In the genomic region with DNA sequence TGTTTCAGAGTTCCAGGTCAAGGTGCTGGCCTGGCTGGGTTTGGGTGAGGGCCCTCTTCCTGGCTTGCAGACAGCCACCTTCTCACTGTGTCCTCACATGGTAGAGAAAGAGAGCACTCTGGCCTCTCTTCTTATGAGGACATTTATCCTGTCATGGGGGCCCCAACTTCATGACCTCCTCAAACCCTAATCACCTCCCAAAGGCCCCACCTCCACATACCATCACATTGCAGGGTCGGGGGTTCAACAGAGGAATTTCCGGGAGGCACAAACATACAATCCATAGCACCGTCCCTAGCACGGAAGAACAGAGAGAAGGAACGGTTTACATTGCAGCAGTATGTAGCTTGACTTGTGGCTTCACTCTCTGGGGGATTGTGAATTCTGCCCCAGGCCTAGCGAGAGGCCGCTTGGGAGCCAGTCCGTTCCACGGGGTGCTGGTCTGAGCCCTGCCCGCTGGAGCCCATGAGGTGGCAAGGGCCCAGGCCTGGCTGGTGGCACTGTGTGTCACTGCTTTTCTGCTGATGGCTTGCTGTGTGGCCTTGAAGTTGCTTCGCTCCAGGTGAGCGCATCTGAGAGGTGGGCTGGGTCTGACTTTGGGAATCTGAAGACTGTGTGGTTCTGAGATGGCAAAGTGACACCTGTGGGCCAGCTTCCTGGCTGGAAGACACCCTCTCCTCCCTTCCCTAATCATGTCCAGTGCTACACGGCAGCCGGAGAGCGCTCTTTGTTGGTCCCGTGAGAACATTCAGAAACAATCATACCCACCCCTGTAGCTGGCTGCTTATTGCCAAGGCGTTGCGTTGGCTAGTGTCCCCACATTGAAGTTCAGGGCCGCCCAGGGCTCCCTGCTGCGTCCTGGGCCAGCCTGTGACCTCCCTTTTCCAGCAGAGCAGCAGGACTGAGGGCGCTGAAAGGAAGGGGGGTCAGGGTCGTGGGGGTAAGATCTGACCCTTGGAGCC, we compare ENCODE assay signal across 18 cellular contexts.
DNase-seq lines count a peak whose midpoint lies in the region; ATAC-seq and TF ChIP-seq lines count a peak whose summit lies in the region.
"Had no signal": no experiment of that assay in that cellular context is flagged by ENCODE, and none has a peak within 500 bp of the region (broad histone marks: within the 10 kb centered on the region; RNA-seq: fewer than 3 reads in every experiment).

No MANE protein-coding gene starts in this region.

- H3K36me3 Mint-ChIP-seq in CD4-positive, CD25-positive, alpha-beta regulatory T cell, result peaks cover 10% of the 10 kb centered on the region
- no peaks in the 10 kb centered on the region for H3K36me3 Mint-ChIP-seq in WTC11

- no peak overlapping the region for H2BK5ac ChIP-seq in trophoblast cell (ENCODE audit: low read depth, low read length, poor library complexity)

- peak overlapping the region; percentile 54 for H3K18ac ChIP-seq in trophoblast cell (ENCODE audit: low read length)

- no peaks in the 10 kb centered on the region for H3K27me3 Mint-ChIP-seq in CD4-positive, CD25-positive, alpha-beta regulatory T cell
- no peaks in the 10 kb centered on the region for H3K27me3 Mint-ChIP-seq in WTC11 (ENCODE audit: low read depth)
- H3K27me3 Mint-ChIP-seq: stimulated activated memory B cell treated with anti-CD40 and anti-IgM and Interleukin-4, amounts not matched to agents 10 μg/mL and 1 μg/mL and 100 μg/mL, for 72 hours had no signal

- H3K4me3 ChIP-seq in CD4-positive, CD25-positive, alpha-beta regulatory T cell (ENCODE audit: low read depth, low read length), result no peak overlapping the region
- no peak overlapping the region for H3K4me3 ChIP-seq in trophoblast cell (ENCODE audit: low read depth, low read length)
- H3K4me3 ChIP-seq in transverse colon, result no peak overlapping the region
- H3K4me3 ChIP-seq: body of pancreas, vagina had no signal

- H3K9ac ChIP-seq in trophoblast cell (ENCODE audit: low read length), result no peak overlapping the region

- H3K4ac ChIP-seq in trophoblast cell (ENCODE audit: low read depth, low read length), result peak overlapping the region; percentile 65

- peak overlapping the region; percentile 25 for H2BK12ac ChIP-seq in trophoblast cell (ENCODE audit: low read length)

- no peak overlapping the region for H4K12ac ChIP-seq in trophoblast cell (ENCODE audit: low read depth, low read length)

- H2BK120ac ChIP-seq in trophoblast cell (ENCODE audit: insufficient read depth, low read length, poor library complexity), result no peak overlapping the region

- no peaks in the 10 kb centered on the region for H3K36me3 ChIP-seq in CD4-positive, CD25-positive, alpha-beta regulatory T cell (ENCODE audit: control insufficient read depth, insufficient read depth, low read length)
- peaks cover 0 to 3% of the 10 kb centered on the region in 2 experiments for H3K36me3 ChIP-seq in trophoblast cell (ENCODE audit: control insufficient read depth in 1 of 2, insufficient read depth in 2 of 2, low read length in 2 of 2)
- H3K36me3 ChIP-seq in transverse colon, result no peaks in the 10 kb centered on the region
- H3K36me3 ChIP-seq: vagina had no signal

- no peak overlapping the region for H3K4me3 Mint-ChIP-seq in CD4-positive, CD25-positive, alpha-beta regulatory T cell
- H3K4me3 Mint-ChIP-seq in WTC11, result no peak overlapping the region
- H3K4me3 Mint-ChIP-seq: activated naive CD4-positive, alpha-beta T cell treated with anti-CD3 and anti-CD28 coated beads for 36 hours; stimulated activated memory B cell treated with anti-CD40 and anti-IgM and Interleukin-4, amounts not matched to agents 10 μg/mL and 1 μg/mL and 100 μg/mL, for 72 hours had no signal

- TF ChIP-seq CTCF in WTC11 (IDR thresholded peaks at IDR 0.05) (no peak), transverse colon (IDR thresholded peaks at IDR 0.05) (no peak)

- H3K23ac ChIP-seq in trophoblast cell (ENCODE audit: low read length), result no peak overlapping the region

- peak overlapping the region in 2 of 3 donors; percentile 49 to 56 for H3K27ac Mint-ChIP-seq in CD4-positive, CD25-positive, alpha-beta regulatory T cell
- peak overlapping the region; percentile 65 for H3K27ac Mint-ChIP-seq in WTC11
- H3K27ac Mint-ChIP-seq: activated naive CD4-positive, alpha-beta T cell treated with anti-CD3 and anti-CD28 coated beads for 36 hours had no signal

- H3K14ac ChIP-seq in trophoblast cell (ENCODE audit: low read length), result peak overlapping the region; percentile 54

- ATAC-seq in CD4-positive, CD25-positive, alpha-beta regulatory T cell (ENCODE audit: low read depth in 2 of 2), result no peak
- ATAC-seq in WTC11, result no peak
- ATAC-seq: body of pancreas; stimulated activated memory B cell treated with anti-CD40 and anti-IgM and Interleukin-4, amounts not matched to agents 10 μg/mL and 1 μg/mL and 100 μg/mL, for 72 hours had no signal

- no peaks in the 10 kb centered on the region for H3K9me3 Mint-ChIP-seq in CD4-positive, CD25-positive, alpha-beta regulatory T cell
- H3K9me3 Mint-ChIP-seq in WTC11, result no peaks in the 10 kb centered on the region
- H3K9me3 Mint-ChIP-seq: activated naive CD4-positive, alpha-beta T cell treated with anti-CD3 and anti-CD28 coated beads for 36 hours; stimulated activated memory B cell treated with anti-CD40 and anti-IgM and Interleukin-4, amounts not matched to agents 10 μg/mL and 1 μg/mL and 100 μg/mL, for 72 hours had no signal

- no peaks in the 10 kb centered on the region for H3K27me3 ChIP-seq in CD4-positive, CD25-positive, alpha-beta regulatory T cell (ENCODE audit: control insufficient read depth, insufficient read depth, low read length)
- H3K27me3 ChIP-seq in trophoblast cell (ENCODE audit: insufficient read depth, low read length), result no peaks in the 10 kb centered on the region
- H3K27me3 ChIP-seq in transverse colon, result no peaks in the 10 kb centered on the region
- H3K27me3 ChIP-seq: body of pancreas, vagina had no signal

- CTCF ChIA-PET in WTC11 (lab: Charles Lee), result interaction anchor here (1.2 to 1.3 kb wide), 2 partner anchors 10 to 113 kb away, joined by 3 read pairs; no protein-coding TSS in a partner anchor

- H4K91ac ChIP-seq in trophoblast cell (ENCODE audit: low read depth, low read length), result no peak overlapping the region

- H2AFZ ChIP-seq in trophoblast cell (ENCODE audit: insufficient read depth, low read length, poor library complexity), result peak overlapping the region; percentile 30

- DNase-seq in CD4-positive, CD25-positive, alpha-beta regulatory T cell, result no peak
- DNase-seq in WTC11 (ENCODE audit: low spot score) (no peak), left kidney (ENCODE audit: low read depth, low spot score) (peak; percentile 33), trophoblast cell (no peak), substantia nigra (lab: John Stamatoyannopoulos, UW) (no peak), transverse colon (no peak), NCI-H2171 treated with DMSO at 0.1 percent for 48 hours (lab: John Stamatoyannopoulos, UW) (no peak)
- DNase-seq in central memory CD4-positive, alpha-beta T cell, result no peak
- DNase-seq: activated CD8-positive, alpha-beta memory T cell treated with anti-CD3 and anti-CD28 coated beads, Interleukin-2, amount 50 U/mL, for 48 hours; activated naive CD4-positive, alpha-beta T cell treated with anti-CD3 and anti-CD28 coated beads for 36 hours; body of pancreas; mesendoderm; NCI-H146; occipital lobe; SIG-M5; small intestine had no signal

- no peaks in the 10 kb centered on the region for H3K9me3 ChIP-seq in CD4-positive, CD25-positive, alpha-beta regulatory T cell (ENCODE audit: control insufficient read depth in 2 of 2, low read length in 2 of 2)
- peaks cover 1% of the 10 kb centered on the region for H3K9me3 ChIP-seq in trophoblast cell (ENCODE audit: insufficient read depth, low read depth, low read length)
- no peaks in the 10 kb centered on the region for H3K9me3 ChIP-seq in transverse colon
- H3K9me3 ChIP-seq: body of pancreas, vagina had no signal

- TF ChIP-seq EP300 in transverse colon (IDR thresholded peaks at IDR 0.05; ENCODE audit: low read depth), result no peak

- H4K8ac ChIP-seq in trophoblast cell (ENCODE audit: low read depth, low read length), result no peak overlapping the region

- H3K4me1 Mint-ChIP-seq in CD4-positive, CD25-positive, alpha-beta regulatory T cell, result peaks cover 12 to 56% (median 32%) of the 10 kb centered on the region in 4 donors
- H3K4me1 Mint-ChIP-seq in WTC11, result peaks cover 74% of the 10 kb centered on the region

- peaks cover 5% of the 10 kb centered on the region for H3K79me1 ChIP-seq in trophoblast cell (ENCODE audit: low read length)

- H3K4me2 ChIP-seq in trophoblast cell (ENCODE audit: low read length), result no peak overlapping the region

- no CpG with 5 or more reads among the region's 22 CpGs for WGBS in trophoblast cell (ENCODE audit: extremely low coverage, insufficient coverage, insufficient read length)
- 91% methylated on average over 21 of the region's 22 CpGs; no CpG with 5 or more reads in 1 of the 2 donors for WGBS in transverse colon (ENCODE audit: low coverage in 1 of 2), 2 donors

- no peak overlapping the region for H3K27ac ChIP-seq in CD4-positive, CD25-positive, alpha-beta regulatory T cell (ENCODE audit: insufficient read depth, low read length, poor library complexity, severe bottlenecking)
- H3K27ac ChIP-seq in trophoblast cell (ENCODE audit: low read depth, low read length) (no peak overlapping the region), substantia nigra (ENCODE audit: low read depth, low read length, poor library complexity, severe bottlenecking) (no peak overlapping the region), transverse colon (no peak overlapping the region)
- H3K27ac ChIP-seq: body of pancreas had no signal

- in situ Hi-C loops in transverse colon (cut with MboI; ENCODE audit: low pct_ligation_motif_present in 1 of 4, low pct_unique_long_range_greater_than_20kb in 1 of 4, low sequenced_read_pairs in 3 of 4), result no loop called here

- H3K79me2 ChIP-seq in trophoblast cell (ENCODE audit: control insufficient read depth, insufficient read depth, low read length, poor library complexity), result peaks cover 15% of the 10 kb centered on the region

- no peak for TF ChIP-seq POLR2A in transverse colon (IDR thresholded peaks at IDR 0.05)

- no peaks in the 10 kb centered on the region for H3K4me1 ChIP-seq in CD4-positive, CD25-positive, alpha-beta regulatory T cell (ENCODE audit: control insufficient read depth, insufficient read depth, low read length, poor library complexity, severe bottlenecking)
- H3K4me1 ChIP-seq in trophoblast cell (ENCODE audit: control insufficient read depth in 1 of 2, insufficient read depth in 2 of 2, low read length in 2 of 2), result peaks cover 31 to 45% of the 10 kb centered on the region in 2 experiments
- H3K4me1 ChIP-seq in transverse colon, result peaks cover 17 to 47% (median 32%) of the 10 kb centered on the region in 4 donors

- intact Hi-C loops in transverse colon (cut with DNase I; ENCODE audit: low total_unique reads), result no loop called here

- POLR2A ChIA-PET in WTC11 (lab: Charles Lee), result interaction anchor here (0.6 to 0.9 kb wide), 2 partner anchors 9 to 39 kb away, joined by 3 to 4 read pairs; no protein-coding TSS in a partner anchor

- peak overlapping the region; percentile 57 for H2AK5ac ChIP-seq in trophoblast cell (ENCODE audit: low read length)
